ENCODE assay signal across 16 cellular contexts in the genomic region with DNA sequence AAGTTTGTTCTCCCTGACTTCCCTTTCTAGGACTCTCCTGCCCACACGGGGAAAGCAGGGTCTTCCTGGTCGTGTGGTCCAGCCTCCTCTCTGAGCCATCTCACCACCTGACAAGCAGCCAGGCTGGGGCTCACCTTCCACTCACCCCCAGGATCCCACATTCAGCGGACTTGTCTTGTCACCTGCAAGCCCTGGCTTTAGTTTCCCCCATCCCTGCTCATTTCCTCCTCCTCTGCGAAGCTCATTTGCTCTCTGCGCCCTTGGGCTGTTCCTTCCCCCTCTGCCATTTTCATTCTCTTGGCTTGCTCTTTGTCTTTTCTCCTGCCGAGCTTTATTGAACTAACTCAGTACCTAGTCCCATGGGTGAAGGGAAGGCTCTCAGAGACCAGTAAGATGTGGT. TPM values are rescaled to one million over a fixed set of nuclear protein-coding genes. Genes with fewer than 3 reads are reported as not detected.
DNase-seq lines count a peak whose midpoint lies in the region; ATAC-seq and TF ChIP-seq lines count a peak whose summit lies in the region.
"Had no signal": no experiment of that assay in that cellular context is flagged by ENCODE, and none has a peak within 500 bp of the region (broad histone marks: within the 10 kb centered on the region; RNA-seq: fewer than 3 reads in every experiment).

No MANE protein-coding gene starts in this region.

- WGBS in stomach, 5 donors, result 33 to 48% (median 39%) methylated on average over 6 of the region's 6 CpGs
- WGBS in aorta, 2 donors, result 78 to 79% methylated on average over 6 of the region's 6 CpGs

- H3K27ac ChIP-seq in lower lobe of right lung, result no peak overlapping the region
- H3K27ac ChIP-seq in stomach, result peak overlapping the region in 3 of 5 donors; percentile 89 to 97 (median 90)
- H3K27ac ChIP-seq in aorta (ENCODE audit: low read depth in 1 of 2, low read length in 2 of 2), result no peak overlapping the region
- H3K27ac ChIP-seq in A673 (ENCODE audit: low read depth, low read length, poor library complexity, severe bottlenecking), result no peak overlapping the region
- H3K27ac ChIP-seq: left lung had no signal

- peak overlapping the region; percentile 69 for H3K4me3 Mint-ChIP-seq in activated B cell treated with CpG ODN at 0.5 μM for 24 hours

- intact Hi-C loops in activated B cell treated with CpG ODN at 0.5 μM for 24 hours (cut with micrococcal nuclease) (loop anchor here (2.0 kb wide), 1 partner anchor 153 kb away; a partner anchor contains a TSS), lower lobe of right lung (cut with DNase I) (no loop called here), stomach (cut with DNase I; ENCODE audit: low total_unique reads) (no loop called here), aorta (cut with DNase I) (no loop called here), A673 (cut with micrococcal nuclease; ENCODE audit: unreplicated experiment) (no loop called here)

- ATAC-seq in activated B cell treated with CpG ODN at 0.5 μM for 24 hours (ENCODE audit: low read depth) (no peak), lower lobe of right lung (no peak), aorta (ENCODE audit: low FRiP score) (no peak)
- ATAC-seq: esophagus mucosa, left lung had no signal

- peak overlapping the region; percentile 46 for H3K27ac Mint-ChIP-seq in activated B cell treated with CpG ODN at 0.5 μM for 24 hours

- H3K4me1 ChIP-seq in lower lobe of right lung (peaks cover 61% of the 10 kb centered on the region), stomach (peaks cover 32 to 71% (median 58%) of the 10 kb centered on the region in 4 donors), aorta (ENCODE audit: control insufficient read depth in 1 of 2, insufficient read depth in 2 of 2, low read length in 2 of 2) (no peaks in the 10 kb centered on the region), A673 (ENCODE audit: insufficient read depth, low read length, poor library complexity, severe bottlenecking) (peaks cover 9% of the 10 kb centered on the region)

- no peaks in the 10 kb centered on the region for H3K9me3 Mint-ChIP-seq in activated B cell treated with CpG ODN at 0.5 μM for 24 hours

- no TSS peak for BruUV-seq in A673 (replicated peaks; lab: Mats Ljungman, UMichigan)

- no peaks in the 10 kb centered on the region for H3K36me3 Mint-ChIP-seq in activated B cell treated with CpG ODN at 0.5 μM for 24 hours (ENCODE audit: low read depth)

- DNase-seq in NCI-H510A treated with DMSO at 0.1 percent for 48 hours (lab: John Stamatoyannopoulos, UW) (peak; percentile 16), NCI-H510A (lab: John Stamatoyannopoulos, UW) (no peak), activated B cell treated with CpG ODN at 0.5 μM for 24 hours (no peak), lower lobe of right lung (no peak), stomach (no peak), aorta (no peak), A673 (ENCODE audit: low spot score) (no peak)
- DNase-seq in activated effector memory CD4-positive, alpha-beta T cell treated with Interleukin-2 at 50 U/mL for 16 hours, result no peak
- DNase-seq: activated naive CD4-positive, alpha-beta T cell treated with Interleukin-2 at 50 U/mL for 16 hours; COR-L47; GOT3; heart right ventricle; NCI-H187 treated with DMSO at 0.1 percent for 48 hours had no signal

- no peaks in the 10 kb centered on the region for H3K27me3 Mint-ChIP-seq in activated B cell treated with CpG ODN at 0.5 μM for 24 hours

- POLR2A ChIA-PET in activated B cell treated with CpG ODN at 0.5 μM for 24 hours (lab: Charles Lee), result interaction anchor here (0.5 to 2.2 kb wide), 3 partner anchors 9 to 112 kb away, joined by 4 to 8 read pairs (median 6); no protein-coding TSS in a partner anchor
- POLR2A ChIA-PET in A673 (lab: Charles Lee; ENCODE audit: low non-redundant PET), result no interaction called here

- peaks cover 13% of the 10 kb centered on the region for H3K27me3 ChIP-seq in lower lobe of right lung (ENCODE audit: low read depth)
- peaks cover 0 to 46% (median 0%) of the 10 kb centered on the region in 3 donors for H3K27me3 ChIP-seq in stomach
- no peaks in the 10 kb centered on the region for H3K27me3 ChIP-seq in aorta (ENCODE audit: control insufficient read depth in 1 of 2, insufficient read depth in 2 of 2, low read length in 1 of 2)
- H3K27me3 ChIP-seq in A673 (replicated peaks; ENCODE audit: insufficient read depth, low read depth, low read length, poor library complexity), result peaks cover 55% of the 10 kb centered on the region

- TF ChIP-seq EP300 in stomach (IDR thresholded peaks at IDR 0.05), result no peak

- CTCF ChIA-PET in activated B cell treated with CpG ODN at 0.5 μM for 24 hours (lab: Charles Lee), result no interaction called here
- CTCF ChIA-PET in A673 (lab: Charles Lee), result no interaction called here

- no peak for TF ChIP-seq POLR2A in stomach (IDR thresholded peaks at IDR 0.05)

- TF ChIP-seq CTCF in activated B cell treated with CpG ODN at 0.5 μM for 24 hours (IDR thresholded peaks at IDR 0.05) (no peak), lower lobe of right lung (IDR thresholded peaks at IDR 0.05) (no peak), stomach (IDR thresholded peaks at IDR 0.05) (no peak), A673 (conservative IDR thresholded peaks at IDR 0.05; ENCODE audit: low read depth, low read length) (no peak)

- no peaks in the 10 kb centered on the region for H3K9me3 ChIP-seq in lower lobe of right lung
- no peaks in the 10 kb centered on the region for H3K9me3 ChIP-seq in stomach
- no peaks in the 10 kb centered on the region for H3K9me3 ChIP-seq in aorta (ENCODE audit: control insufficient read depth, low read length)
- H3K9me3 ChIP-seq in A673 (ENCODE audit: low read depth, low read length, poor library complexity, severe bottlenecking), result no peaks in the 10 kb centered on the region
- H3K9me3 ChIP-seq: heart right ventricle, left lung had no signal

- no peaks in the 10 kb centered on the region for H3K36me3 ChIP-seq in lower lobe of right lung
- no peaks in the 10 kb centered on the region for H3K36me3 ChIP-seq in stomach
- no peaks in the 10 kb centered on the region for H3K36me3 ChIP-seq in aorta (ENCODE audit: control insufficient read depth in 1 of 2, insufficient read depth in 2 of 2, low read length in 1 of 2)
- H3K36me3 ChIP-seq in A673 (ENCODE audit: insufficient read depth, low read length, poor library complexity, severe bottlenecking), result no peaks in the 10 kb centered on the region
- H3K36me3 ChIP-seq: heart right ventricle, left lung had no signal

- H3K4me1 Mint-ChIP-seq in activated B cell treated with CpG ODN at 0.5 μM for 24 hours, result peaks cover 62% of the 10 kb centered on the region

- H3K4me3 ChIP-seq in lower lobe of right lung (peak overlapping the region; percentile 59), stomach (peak overlapping the region in 3 of 4 donors; percentile 53 to 70 (median 59)), aorta (ENCODE audit: low read length in 2 of 2) (no peak overlapping the region), A673 (ENCODE audit: low read depth, low read length, poor library complexity, severe bottlenecking) (no peak overlapping the region)

RNA-seq across cellular contexts. Expression of a gene that starts 1.9 kb away (rescaled TPM):
- total RNA-seq in activated B cell treated with CpG ODN at 0.5 μM for 24 hours, result 22.6 and 23.9 TPM in 2 replicates
- 61.1 TPM for total RNA-seq in lower lobe of right lung
- total RNA-seq in stomach, result 100 to 1,000 TPM in 2 of 5 donors, 10 to 100 TPM in 3; 43.9 to 380 (median 62.5) TPM
- polyA plus RNA-seq in stomach, result 10 to 100 TPM; 12.4 to 48.6 (median 48.3) TPM
- total RNA-seq in aorta, result 1 to 10 TPM; 3.6 to 8.7 TPM
- 10 to 100 TPM in 1 of 2 donors, under 1 TPM in 1; 0.74 to 14.4 TPM for polyA plus RNA-seq in aorta
- 0.17 and 0.30 TPM in 2 replicates for total RNA-seq in A673 (2021)
- total RNA-seq: SK-MEL-5 had no signal

Comparison
In these comparisons a context has a peak if more than half of its experiments do, and no peak if none do; other contexts are left out.
1. H3K27ac ChIP-seq: peak in stomach (3 of 5); none in lower lobe of right lung (single experiment), aorta (0 of 2) and A673 (single experiment).
2. H3K4me3 ChIP-seq: peak in lower lobe of right lung (single experiment) and stomach (3 of 4); none in aorta (0 of 2) and A673 (single experiment).